Comparison of ENCODE assay signal across 23 cellular contexts in genomic region chr11:75201771-75202170, GRCh38. TPM values are rescaled to one million over a fixed set of nuclear protein-coding genes. Genes with fewer than 3 reads are reported as not detected.
"Had no signal": no experiment of that assay in that cellular context is flagged by ENCODE, and none has a peak within 500 bp of the region (broad histone marks: within the 10 kb centered on the region; RNA-seq: fewer than 3 reads in every experiment).

No MANE protein-coding gene starts in this region.

- ATAC-seq: gastrocnemius medialis, heart right ventricle, left lobe of liver, natural killer cell had no signal

- H3K4me3 Mint-ChIP-seq: mesothelial cell of epicardium, natural killer cell, neural crest cell had no signal

- H3K27me3 ChIP-seq: gastrocnemius medialis, heart right ventricle, ovary, right atrium auricular region, suprapubic skin, thyroid gland, upper lobe of left lung, vagina had no signal

- H3K4me3 ChIP-seq: esophagus muscularis mucosa, gastrocnemius medialis, heart right ventricle, ovary, right atrium auricular region, suprapubic skin, thyroid gland, upper lobe of left lung, vagina had no signal

- H3K27ac Mint-ChIP-seq: mesothelial cell of epicardium, natural killer cell had no signal

- H3K36me3 Mint-ChIP-seq: mesothelial cell of epicardium, natural killer cell had no signal

- H3K4me1 Mint-ChIP-seq: mesothelial cell of epicardium, natural killer cell, neural crest cell had no signal

- H3K9me3 Mint-ChIP-seq: mesothelial cell of epicardium, natural killer cell, neural crest cell had no signal

- H3K36me3 ChIP-seq: gastrocnemius medialis, ovary, right atrium auricular region, thyroid gland, vagina had no signal

- H3K9me3 ChIP-seq: esophagus muscularis mucosa, gastrocnemius medialis, heart right ventricle, ovary, right atrium auricular region, suprapubic skin, thyroid gland, upper lobe of left lung, vagina had no signal

- H3K27ac ChIP-seq: epithelial cell of prostate, esophagus muscularis mucosa, gastrocnemius medialis, heart right ventricle, ovary, right atrium auricular region, suprapubic skin, thyroid gland, upper lobe of left lung, vagina had no signal

- DNase-seq: cortex of kidney; effector memory CD4-positive, alpha-beta T cell; gastrocnemius medialis; heart right ventricle; hypothalamus; islet precursor cell; natural killer cell; ovary; small intestine; stimulated activated CD4-positive, alpha-beta T cell treated with anti-CD3 and anti-CD28 coated beads, Interleukin-12 subunit alpha, Interleukin-12 subunit beta, amount 100 ng/mL, for 4 hours; stimulated activated naive CD4-positive, alpha-beta T cell treated with Interleukin-2 at 50 U/mL for 16 hours; thyroid gland; upper lobe of left lung had no signal

- H3K4me1 ChIP-seq: gastrocnemius medialis, vagina had no signal

RNA-seq across cellular contexts. Expression of gene TPBGL, which starts 38.8 kb away (rescaled TPM):
- total RNA-seq: fibroblast of villous mesenchyme, gastrocnemius medialis, left lobe of liver, myocyte had no signal

RNA-seq across cellular contexts. Expression of gene SLCO2B1, which starts 50.9 kb away (rescaled TPM):
- total RNA-seq: fibroblast of villous mesenchyme, mesothelial cell of epicardium, natural killer cell, neural crest cell had no signal
